Comparison of ENCODE assay signal across 2 cellular contexts in genomic region chr2:65382776-65383357, GRCh38.
TF ChIP-seq lines count a peak whose summit lies in the region.

No MANE protein-coding gene starts in this region.

TF ChIP-seq in K562, 482 proteins besides CTCF, POLR2A, EP300 and RAD21 (continued from another document and continues in another):
- no peak for TF ChIP-seq E4F1 (CRISPR knock-in tag; IDR thresholded peaks at IDR 0.05; ENCODE audit: borderline replicate concordance)
- no peak for TF ChIP-seq ZNF239 (CRISPR knock-in tag; IDR thresholded peaks at IDR 0.05)
- no peak for TF ChIP-seq YBX1 (IDR thresholded peaks at IDR 0.05)
- no peak for TF ChIP-seq ELK3 (CRISPR knock-in tag; IDR thresholded peaks at IDR 0.05)
- TF ChIP-seq MAZ (CRISPR knock-in tag; conservative IDR thresholded peaks at IDR 0.05 in 1 of 2, IDR thresholded peaks at IDR 0.05 in 1 of 2): peak in 1 of 2 experiments; percentile 71; a peak in 2 of 4 replicates
- no peak for TF ChIP-seq ZNF778 (CRISPR knock-in tag; IDR thresholded peaks at IDR 0.05)
- TF ChIP-seq ZNF561 (CRISPR knock-in tag; conservative IDR thresholded peaks at IDR 0.05): no peak
- TF ChIP-seq SRSF9 (IDR thresholded peaks at IDR 0.05; ENCODE audit: borderline replicate concordance, low read depth, low read length): no peak
- TF ChIP-seq ZNF165 (CRISPR knock-in tag; IDR thresholded peaks at IDR 0.05; ENCODE audit: borderline replicate concordance): no peak
- TF ChIP-seq ZNF740 (CRISPR knock-in tag; IDR thresholded peaks at IDR 0.05): 0 out of 2 replicates have a peak, but pooled peaks have one; percentile 43
- no peak for TF ChIP-seq ZNF740 (tag; IDR thresholded peaks at IDR 0.05)
- TF ChIP-seq USF1 (CRISPR knock-in tag; IDR thresholded peaks at IDR 0.05): peak; percentile 46; the same call in 1 of the 2 replicates
- no peak for TF ChIP-seq STAT5A (IDR thresholded peaks at IDR 0.05; ENCODE audit: borderline replicate concordance, low read length)
- peak; percentile 69 to 75 for TF ChIP-seq NRF1 (conservative IDR thresholded peaks at IDR 0.05 in 1 of 2, IDR thresholded peaks at IDR 0.05 in 1 of 2)
- 0 out of 2 replicates have a peak, but pooled peaks have one; percentile 14 for TF ChIP-seq SMC3 (conservative IDR thresholded peaks at IDR 0.05; ENCODE audit: insufficient read depth, low read depth, low read length)
- no peak for TF ChIP-seq NR3C1 (CRISPR knock-in tag; IDR thresholded peaks at IDR 0.05)
- TF ChIP-seq ZNF551 (CRISPR knock-in tag; IDR thresholded peaks at IDR 0.05): no peak
- no peak for TF ChIP-seq RBM25 (IDR thresholded peaks at IDR 0.05; ENCODE audit: low read depth, low read length, severe bottlenecking)
- peak; percentile 78 for TF ChIP-seq MYC (IDR thresholded peaks at IDR 0.05; ENCODE audit: low read depth, low read length)
- no peak for TF ChIP-seq MYC (CRISPR knock-in tag; IDR thresholded peaks at IDR 0.05; ENCODE audit: borderline replicate concordance, low read depth)
- TF ChIP-seq TFE3 (CRISPR knock-in tag; IDR thresholded peaks at IDR 0.05): no peak
- TF ChIP-seq NFIC (IDR thresholded peaks at IDR 0.05): peak; percentile 98
- peak in 1 of 2 experiments; percentile 30; a peak in 1 of 4 replicates for TF ChIP-seq TBL1XR1 (IDR thresholded peaks at IDR 0.05; ENCODE audit: low read length in 2 of 2)
- TF ChIP-seq MITF (IDR thresholded peaks at IDR 0.05): 0 out of 2 replicates have a peak, but pooled peaks have one; percentile 42

TF ChIP-seq in HepG2, 621 proteins besides CTCF, POLR2A, EP300 and RAD21 (continued from another document and continues in another):
- TF ChIP-seq SALL2 (CRISPR knock-in tag; IDR thresholded peaks at IDR 0.05): peak; percentile 62; the same call in 1 of the 2 replicates
- peak; percentile 35 for TF ChIP-seq BCL6 (CRISPR knock-in tag; IDR thresholded peaks at IDR 0.05)
- peak; percentile 59 for TF ChIP-seq GABPB1 (CRISPR knock-in tag; IDR thresholded peaks at IDR 0.05)
- no peak for TF ChIP-seq ETS1 (CRISPR knock-in tag; IDR thresholded peaks at IDR 0.05)
- TF ChIP-seq KDM3A (CRISPR knock-in tag; IDR thresholded peaks at IDR 0.05; ENCODE audit: low read depth): peak; percentile 74; the same call in 1 of the 2 replicates
- peak; percentile 40; the same call in 1 of the 2 replicates for TF ChIP-seq SMAD3 (CRISPR knock-in tag; IDR thresholded peaks at IDR 0.05)
- peak; percentile 84 for TF ChIP-seq SALL1 (CRISPR knock-in tag; IDR thresholded peaks at IDR 0.05)
- peak; percentile 27; the same call in 1 of the 2 replicates for TF ChIP-seq ZNF639 (CRISPR knock-in tag; conservative IDR thresholded peaks at IDR 0.05)
- TF ChIP-seq MXD3 (CRISPR knock-in tag; IDR thresholded peaks at IDR 0.05): 0 out of 2 replicates have a peak, but pooled peaks have one; percentile 24
- TF ChIP-seq GZF1 (CRISPR knock-in tag; IDR thresholded peaks at IDR 0.05): 0 out of 2 replicates have a peak, but pooled peaks have one; percentile 65
- TF ChIP-seq DMTF1 (CRISPR knock-in tag; IDR thresholded peaks at IDR 0.05): no peak
- peak; percentile 84 for TF ChIP-seq IKZF5 (CRISPR knock-in tag; IDR thresholded peaks at IDR 0.05)
- TF ChIP-seq HNRNPLL (IDR thresholded peaks at IDR 0.05; ENCODE audit: low read depth, low read length, poor library complexity, severe bottlenecking): peak; percentile 34
- peak; percentile 75 for TF ChIP-seq ELF3 (CRISPR knock-in tag; IDR thresholded peaks at IDR 0.05)
- TF ChIP-seq XRCC5 (optimal IDR thresholded peaks at IDR 0.05; ENCODE audit: low read length): peak; percentile 64
- TF ChIP-seq KLF6 (CRISPR knock-in tag; IDR thresholded peaks at IDR 0.05): peak; percentile 66
- TF ChIP-seq ZBTB4 (CRISPR knock-in tag; IDR thresholded peaks at IDR 0.05; ENCODE audit: borderline replicate concordance): 0 out of 2 replicates have a peak, but pooled peaks have one; percentile 43
- TF ChIP-seq REST (IDR thresholded peaks at IDR 0.05; ENCODE audit: borderline replicate concordance in 1 of 2, low read depth in 1 of 2, low read length in 2 of 2): 0 out of 4 replicates have a peak, but pooled peaks of 1 of the 2 experiments have one; percentile 18
- TF ChIP-seq PATZ1 (CRISPR knock-in tag; IDR thresholded peaks at IDR 0.05): peak; percentile 93
- TF ChIP-seq HNF1A (IDR thresholded peaks at IDR 0.05; ENCODE audit: low read depth): peak; percentile 35; the same call in 1 of the 2 replicates
- TF ChIP-seq HNF1A (CRISPR knock-in tag; IDR thresholded peaks at IDR 0.05; ENCODE audit: borderline replicate concordance): no peak; the same call in 1 of the 2 replicates
- peak; percentile 92 for TF ChIP-seq ETV5 (CRISPR knock-in tag; IDR thresholded peaks at IDR 0.05; ENCODE audit: borderline replicate concordance)
